8 cellular contexts compared by ENCODE assay signal in genomic region chr2:118309201-118310015, GRCh38.
DNase-seq lines count a peak whose midpoint lies in the region; ATAC-seq and TF ChIP-seq lines count a peak whose summit lies in the region.

No MANE protein-coding gene starts in this region.

- H3K36me3 Mint-ChIP-seq in central memory CD8-positive, alpha-beta T cell (ENCODE audit: insufficient read depth), result peaks cover 4% of the 10 kb centered on the region

- H3K4me1 ChIP-seq in heart left ventricle, result peaks cover 0 to 10% (median 0%) of the 10 kb centered on the region in 12 donors
- H3K4me1 ChIP-seq in mucosa of stomach (ENCODE audit: control insufficient read depth, insufficient read depth, low read length), result no peaks in the 10 kb centered on the region
- H3K4me1 ChIP-seq in uterus, result no peaks in the 10 kb centered on the region

- H3K27ac Mint-ChIP-seq in central memory CD8-positive, alpha-beta T cell (ENCODE audit: low read depth), result peak overlapping the region; percentile 85

- H3K4me1 Mint-ChIP-seq in central memory CD8-positive, alpha-beta T cell, result no peaks in the 10 kb centered on the region

- peak overlapping the region; percentile 74 for H3K4me3 Mint-ChIP-seq in central memory CD8-positive, alpha-beta T cell

- no peaks in the 10 kb centered on the region for H3K36me3 ChIP-seq in heart left ventricle
- no peaks in the 10 kb centered on the region for H3K36me3 ChIP-seq in mucosa of stomach (ENCODE audit: control insufficient read depth, insufficient read depth, low read length)
- no peaks in the 10 kb centered on the region for H3K36me3 ChIP-seq in uterus

- H3K9ac ChIP-seq in mucosa of stomach (ENCODE audit: low read length), result no peak overlapping the region

- no peaks in the 10 kb centered on the region for H3K9me3 Mint-ChIP-seq in central memory CD8-positive, alpha-beta T cell

- peak overlapping the region in 1 of 12 donors; percentile 59 for H3K27ac ChIP-seq in heart left ventricle
- no peak overlapping the region for H3K27ac ChIP-seq in uterus

- ATAC-seq in heart left ventricle, result no peak
- ATAC-seq in central memory CD8-positive, alpha-beta T cell (replicated peaks; ENCODE audit: extremely low read depth, poor library complexity, severe bottlenecking), result no peak

- H3K27me3 ChIP-seq in heart left ventricle, result peaks cover 11 to 48% (median 28%) of the 10 kb centered on the region in 9 donors
- peaks cover 43% of the 10 kb centered on the region for H3K27me3 ChIP-seq in mucosa of stomach (ENCODE audit: control insufficient read depth, insufficient read depth, low read length)
- no peaks in the 10 kb centered on the region for H3K27me3 ChIP-seq in uterus

- intact Hi-C loops in heart left ventricle (cut with DNase I), result loop anchor here in 1 of 10 donors (10.0 kb wide), 1 partner anchor 265 kb away; no protein-coding TSS in a partner anchor
- intact Hi-C loops in cardiac septum (cut with DNase I), result no loop called here
- intact Hi-C loops in uterus (cut with DNase I; ENCODE audit: low total_unique reads), result no loop called here

- no peak for TF ChIP-seq CTCF in heart left ventricle (IDR thresholded peaks at IDR 0.05)
- no peak for TF ChIP-seq CTCF in uterus (IDR thresholded peaks at IDR 0.05)

- DNase-seq in heart left ventricle (no peak), cardiac septum (ENCODE audit: low spot score) (no peak), uterus (no peak), NCI-H2081 treated with DMSO at 0.1 percent for 48 hours (lab: John Stamatoyannopoulos, UW) (no peak), Kasumi-1 (lab: John Stamatoyannopoulos, UW) (no peak)
- DNase-seq in central memory CD8-positive, alpha-beta T cell (ENCODE audit: low spot score in 2 of 2), result no peak
- DNase-seq in stimulated activated naive CD4-positive, alpha-beta T cell (lab: John Stamatoyannopoulos, UW), result no peak

- H3K9me3 ChIP-seq in heart left ventricle (peaks cover 0 to 5% (median 0%) of the 10 kb centered on the region in 12 donors), mucosa of stomach (ENCODE audit: control insufficient read depth, low read length) (no peaks in the 10 kb centered on the region), uterus (no peaks in the 10 kb centered on the region)

- TF ChIP-seq POLR2A in heart left ventricle (IDR thresholded peaks at IDR 0.05), result no peak
- no peak for TF ChIP-seq POLR2A in uterus (IDR thresholded peaks at IDR 0.05)

- H3K27me3 Mint-ChIP-seq in central memory CD8-positive, alpha-beta T cell, result peaks cover 9% of the 10 kb centered on the region

- H3K4me3 ChIP-seq in heart left ventricle (peak overlapping the region; percentile 23 to 67 (median 48)), mucosa of stomach (ENCODE audit: low read length) (peak overlapping the region; percentile 28), uterus (peak overlapping the region; percentile 26 to 46)

- WGBS in heart left ventricle, 4 donors, result 54 to 61% (median 56%) methylated on average over 23 of the region's 23 CpGs
